Comparison of ENCODE assay signal across 15 cellular contexts in the genomic region with DNA sequence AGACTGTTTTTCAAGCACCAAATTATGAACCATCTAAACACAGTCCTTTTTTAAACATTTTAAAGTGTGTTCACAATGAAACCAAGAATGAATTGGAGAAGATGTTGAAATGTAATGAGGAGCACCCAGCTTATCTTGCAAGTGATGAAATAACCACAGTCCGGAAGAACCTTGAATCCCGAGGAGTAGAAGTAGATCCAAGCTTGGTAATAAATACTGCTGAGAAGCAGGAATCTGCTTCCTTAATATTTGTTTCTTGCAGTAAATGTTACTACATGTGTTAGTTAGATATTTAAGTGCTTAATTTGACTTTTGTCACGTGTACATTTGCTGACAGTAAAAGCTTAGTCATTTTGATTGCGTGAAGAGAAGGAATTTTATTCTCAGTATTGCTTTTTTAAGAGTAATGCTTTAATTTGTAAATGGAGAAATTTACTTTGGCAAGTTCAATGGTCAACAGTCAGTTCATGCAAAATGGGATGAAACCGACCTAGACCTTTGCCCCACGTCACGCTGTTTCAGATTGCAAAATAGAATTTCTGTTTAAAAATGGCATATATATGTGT.
A peak's percentile ranks its signal among the peaks of the same experiment; 100 is the strongest.
DNase-seq lines count a peak whose midpoint lies in the region; ATAC-seq and TF ChIP-seq lines count a peak whose summit lies in the region.
"Had no signal": no experiment of that assay in that cellular context is flagged by ENCODE, and none has a peak within 500 bp of the region (broad histone marks: within the 10 kb centered on the region; RNA-seq: fewer than 3 reads in every experiment).

No MANE protein-coding gene starts in this region.

- no peaks in the 10 kb centered on the region for H3K9me3 Mint-ChIP-seq in activated T-cell treated with anti-CD3 and anti-CD28 coated beads, Interleukin-2, amount 50 U/mL, for 72 hours
- H3K9me3 Mint-ChIP-seq in T-helper 2 cell treated with Interferon-gamma antibody and Interleukin-4, amounts not matched to agents 5 μg/mL and 100 μg/mL, for 36 hours, result no peaks in the 10 kb centered on the region
- H3K9me3 Mint-ChIP-seq: CD8-positive, alpha-beta T cell had no signal

- H3K4me1 Mint-ChIP-seq in activated T-cell treated with anti-CD3 and anti-CD28 coated beads, Interleukin-2, amount 50 U/mL, for 72 hours (ENCODE audit: low read depth), result no peaks in the 10 kb centered on the region
- H3K4me1 Mint-ChIP-seq in T-helper 2 cell treated with Interferon-gamma antibody and Interleukin-4, amounts not matched to agents 5 μg/mL and 100 μg/mL, for 36 hours (ENCODE audit: low read depth), result no peaks in the 10 kb centered on the region

- no peak for DNase-seq in activated T-cell treated with anti-CD3 and anti-CD28 coated beads, Interleukin-2, amount 50 U/mL, for 72 hours
- no peak for DNase-seq in activated T-cell treated with anti-CD3 and anti-CD28 coated beads, Interleukin-2, amount 50 U/mL, for 1 hour
- peak; percentile 94 for DNase-seq in amniotic epithelial cell (ENCODE audit: low read depth)
- peak; percentile 86 for DNase-seq in fibroblast of villous mesenchyme (ENCODE audit: low read depth)
- no peak for DNase-seq in omental fat pad (ENCODE audit: low spot score)
- no peak for DNase-seq in T-helper 2 cell treated with Interferon-gamma antibody and Interleukin-4, amounts not matched to agents 5 μg/mL and 100 μg/mL, for 36 hours (ENCODE audit: low spot score)
- no peak for DNase-seq in NOMO-1 treated with dmso at 0.1 percent for 144 hours (lab: John Stamatoyannopoulos, UW; ENCODE audit: unreplicated experiment)
- DNase-seq: CD8-positive, alpha-beta T cell; DMS79; GOT3; NCI-H1092; NCI-H1694; NCI-H524 treated with DMSO at 0.1 percent for 48 hours had no signal

- TF ChIP-seq CTCF in fibroblast of villous mesenchyme (IDR thresholded peaks at IDR 0.05; ENCODE audit: insufficient read depth, low read depth, low read length) (no peak), omental fat pad (IDR thresholded peaks at IDR 0.05) (no peak)

- no peaks in the 10 kb centered on the region for H3K27me3 Mint-ChIP-seq in activated T-cell treated with anti-CD3 and anti-CD28 coated beads, Interleukin-2, amount 50 U/mL, for 72 hours (ENCODE audit: low read depth)
- H3K27me3 Mint-ChIP-seq in T-helper 2 cell treated with Interferon-gamma antibody and Interleukin-4, amounts not matched to agents 5 μg/mL and 100 μg/mL, for 36 hours (ENCODE audit: low read depth), result no peaks in the 10 kb centered on the region

- peaks cover 0 to 12% of the 10 kb centered on the region in 2 donors for H3K36me3 Mint-ChIP-seq in activated T-cell treated with anti-CD3 and anti-CD28 coated beads, Interleukin-2, amount 50 U/mL, for 72 hours (ENCODE audit: insufficient read depth in 2 of 2)
- peaks cover 27% of the 10 kb centered on the region for H3K36me3 Mint-ChIP-seq in T-helper 2 cell treated with Interferon-gamma antibody and Interleukin-4, amounts not matched to agents 5 μg/mL and 100 μg/mL, for 36 hours (ENCODE audit: low read depth)

- H3K27ac Mint-ChIP-seq in activated T-cell treated with anti-CD3 and anti-CD28 coated beads, Interleukin-2, amount 50 U/mL, for 72 hours, result peak overlapping the region; percentile 28
- no peak overlapping the region for H3K27ac Mint-ChIP-seq in T-helper 2 cell treated with Interferon-gamma antibody and Interleukin-4, amounts not matched to agents 5 μg/mL and 100 μg/mL, for 36 hours
- H3K27ac Mint-ChIP-seq: CD8-positive, alpha-beta T cell had no signal

- H3K4me3 ChIP-seq in fibroblast of villous mesenchyme (ENCODE audit: low read depth, low read length), result no peak overlapping the region
- H3K4me3 ChIP-seq: BLaER1 had no signal

- H3K4me3 Mint-ChIP-seq in activated T-cell treated with anti-CD3 and anti-CD28 coated beads, Interleukin-2, amount 50 U/mL, for 72 hours, result no peak overlapping the region
- no peak overlapping the region for H3K4me3 Mint-ChIP-seq in T-helper 2 cell treated with Interferon-gamma antibody and Interleukin-4, amounts not matched to agents 5 μg/mL and 100 μg/mL, for 36 hours
- H3K4me3 Mint-ChIP-seq: CD8-positive, alpha-beta T cell had no signal

- ATAC-seq in activated T-cell treated with anti-CD3 and anti-CD28 coated beads, Interleukin-2, amount 50 U/mL, for 72 hours (replicated peaks in 1 of 2), result no peak
- ATAC-seq in omental fat pad (ENCODE audit: low FRiP score), result peak; percentile 78
- no peak for ATAC-seq in GM21723 (IDR thresholded peaks at IDR 0.05; ENCODE audit: unreplicated experiment)
- ATAC-seq: CD8-positive, alpha-beta T cell had no signal

Comparison
In these comparisons a context has a peak if more than half of its experiments do, and no peak if none do; other contexts are left out.
1. DNase-seq: peak in amniotic epithelial cell (single experiment) and fibroblast of villous mesenchyme (single experiment); none in activated T-cell treated with anti-CD3 and anti-CD28 coated beads, Interleukin-2, amount 50 U/mL, for 72 hours (0 of 2), activated T-cell treated with anti-CD3 and anti-CD28 coated beads, Interleukin-2, amount 50 U/mL, for 1 hour (single experiment), omental fat pad (single experiment), T-helper 2 cell treated with Interferon-gamma antibody and Interleukin-4, amounts not matched to agents 5 μg/mL and 100 μg/mL, for 36 hours (single experiment) and NOMO-1 treated with dmso at 0.1 percent for 144 hours (single experiment).